8 cellular contexts compared by ENCODE assay signal in genomic region chr14:68789002-68789797, GRCh38. TPM values are rescaled to one million over a fixed set of nuclear protein-coding genes. Genes with fewer than 3 reads are reported as not detected.
DNase-seq lines count a peak whose midpoint lies in the region; ATAC-seq and TF ChIP-seq lines count a peak whose summit lies in the region.

No MANE protein-coding gene starts in this region.

- H3K79me2 ChIP-seq in smooth muscle cell (ENCODE audit: low read depth) = peaks cover 56% of the 10 kb centered on the region

- H3K4me2 ChIP-seq in smooth muscle cell = peak overlapping the region; percentile 91

- no peaks in the 10 kb centered on the region for H3K9me3 ChIP-seq in smooth muscle cell (replicated peaks; ENCODE audit: low read depth)

- intact Hi-C loops in MCF 10A (cut with micrococcal nuclease) = loop anchor here (1.0 to 5.0 kb wide), 7 partner anchors 27 to 845 kb away; no protein-coding TSS in a partner anchor

- H3K27me3 Mint-ChIP-seq in MCF 10A (ENCODE audit: insufficient read depth, unreplicated experiment) = no peaks in the 10 kb centered on the region

- H2AFZ ChIP-seq in smooth muscle cell (ENCODE audit: low read depth) = no peak overlapping the region

- no peaks in the 10 kb centered on the region for H3K27me3 ChIP-seq in smooth muscle cell (ENCODE audit: low read depth)

- POLR2A ChIA-PET in MCF 10A (lab: Yijun Ruan, JAX) = interaction anchor here (0.6 to 11.3 kb wide), 36 partner anchors 12 to 973 kb away, joined by 3 to 403 read pairs (median 4); partner anchors contain the start of gene ZFYVE26

- BruUV-seq in MCF 10A (replicated peaks; lab: Mats Ljungman, UMichigan) = no TSS peak

- peak; percentile 78 for TF ChIP-seq CTCF in GM12874 (IDR thresholded peaks at IDR 0.05; ENCODE audit: insufficient read depth, low read depth, low read length)
- peak; percentile 88 for TF ChIP-seq CTCF in VCaP (conservative IDR thresholded peaks at IDR 0.05)
- TF ChIP-seq CTCF in MCF 10A (IDR thresholded peaks at IDR 0.05; ENCODE audit: unreplicated experiment) = peak; percentile 69
- TF ChIP-seq CTCF in smooth muscle cell (IDR thresholded peaks at IDR 0.05; ENCODE audit: borderline replicate concordance, insufficient read depth, poor library complexity, severe bottlenecking) = peak; percentile 65

- peaks cover 96% of the 10 kb centered on the region for H3K36me3 Mint-ChIP-seq in MCF 10A (ENCODE audit: insufficient read depth, unreplicated experiment)

- peaks cover 30% of the 10 kb centered on the region for H3K4me1 Mint-ChIP-seq in MCF 10A (ENCODE audit: insufficient read depth, unreplicated experiment)

- H3K9me3 Mint-ChIP-seq in MCF 10A (ENCODE audit: unreplicated experiment) = no peaks in the 10 kb centered on the region

- peaks cover 25% of the 10 kb centered on the region for H3K4me1 ChIP-seq in smooth muscle cell (ENCODE audit: low read depth)

- peak overlapping the region; percentile 97 for H3K4me3 ChIP-seq in smooth muscle cell

- H3K36me3 ChIP-seq in smooth muscle cell (ENCODE audit: low read depth) = peaks cover 8% of the 10 kb centered on the region

- no peak for ATAC-seq in GM21423 (IDR thresholded peaks at IDR 0.05; ENCODE audit: unreplicated experiment)

- WGBS in smooth muscle cell (ENCODE audit: low lambda C conversion rate) = 28% methylated on average over 14 of the region's 14 CpGs

- DNase-seq in NCI-H2107 treated with DMSO at 0.1 percent for 48 hours (lab: John Stamatoyannopoulos, UW; ENCODE audit: unreplicated experiment) (peak; percentile 65), MCF 10A (ENCODE audit: unreplicated experiment) (peak; percentile 79), inferior parietal cortex (ENCODE audit: extremely low spot score) (peak; percentile 74), smooth muscle cell (lab: John Stamatoyannopoulos, UW; ENCODE audit: unreplicated experiment) (no peak), NCI-H2196 (lab: John Stamatoyannopoulos, UW; ENCODE audit: unreplicated experiment) (no peak)

- H3K27ac ChIP-seq in VCaP (peak overlapping the region; percentile 11), smooth muscle cell (ENCODE audit: low read depth) (peak overlapping the region; percentile 99)

- CTCF ChIA-PET in MCF 10A (lab: Yijun Ruan, JAX) = interaction anchor here (0.6 to 5.7 kb wide), 27 partner anchors 13 to 856 kb away, joined by 3 to 72 read pairs (median 3); no protein-coding TSS in a partner anchor

- peak overlapping the region; percentile 97 for H3K27ac Mint-ChIP-seq in MCF 10A (ENCODE audit: low read depth, unreplicated experiment)

- peak overlapping the region; percentile 98 for H3K4me3 Mint-ChIP-seq in MCF 10A (ENCODE audit: unreplicated experiment)

- H4K20me1 ChIP-seq in smooth muscle cell (ENCODE audit: low read depth) = peaks cover 66% of the 10 kb centered on the region

- peaks cover 63% of the 10 kb centered on the region for H3F3A ChIP-seq in smooth muscle cell (ENCODE audit: low read depth)

- peak overlapping the region; percentile 100 for H3K9ac ChIP-seq in smooth muscle cell (ENCODE audit: low read depth)

RNA-seq across cellular contexts. Expression of gene ZFP36L1, which starts 3.7 kb away (rescaled TPM):
- total RNA-seq in MCF 10A (2022) (376 and 426 TPM in 2 replicates), smooth muscle cell (133 and 166 TPM in 2 replicates)
- 418 and 450 TPM in 2 replicates for polyA plus RNA-seq in smooth muscle cell

Comparison
In these comparisons a context has a peak if more than half of its experiments do, and no peak if none do; other contexts are left out.
1. DNase-seq: peak in NCI-H2107 treated with DMSO at 0.1 percent for 48 hours (single experiment), MCF 10A (single experiment) and inferior parietal cortex (single experiment); none in smooth muscle cell (single experiment) and NCI-H2196 (single experiment).
2. Peak in every context shown above with its lines, with median percentiles within 50 percentile points of each other: CTCF ChIP-seq.